ENCODE assay signal across 1 cellular context in the genomic region with DNA sequence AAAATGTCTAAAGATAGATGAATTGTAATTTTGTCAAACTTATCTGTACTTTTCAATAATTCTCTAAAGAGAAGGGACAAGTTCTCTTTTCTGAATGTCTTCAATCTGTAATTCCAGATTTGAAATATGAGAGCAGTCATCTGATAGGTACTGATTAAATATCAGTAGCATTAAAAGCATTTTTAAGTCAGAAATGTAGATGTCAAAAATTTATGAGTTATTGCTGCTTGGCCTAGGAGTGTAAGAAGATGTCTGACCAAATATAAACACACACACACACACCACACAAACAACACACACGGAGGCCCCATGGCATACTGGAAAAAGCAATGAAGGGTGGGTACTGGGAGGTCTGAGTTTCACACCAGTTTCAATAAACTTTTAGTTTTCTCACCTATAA.
TF ChIP-seq lines count a peak whose summit lies in the region.

No MANE protein-coding gene starts in this region.

TF ChIP-seq in liver, 16 proteins besides CTCF, POLR2A, EP300 and RAD21 (continued from another document):
- TF ChIP-seq, protein P1, sequence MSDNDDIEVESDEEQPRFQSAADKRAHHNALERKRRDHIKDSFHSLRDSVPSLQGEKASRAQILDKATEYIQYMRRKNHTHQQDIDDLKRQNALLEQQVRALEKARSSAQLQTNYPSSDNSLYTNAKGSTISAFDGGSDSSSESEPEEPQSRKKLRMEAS (IDR thresholded peaks at IDR 0.05) = no peak
- TF ChIP-seq YY1 (IDR thresholded peaks at IDR 0.05) = no peak
- TF ChIP-seq FOXA1 (IDR thresholded peaks at IDR 0.05) = no peak
- no peak for TF ChIP-seq TAF1 (conservative IDR thresholded peaks at IDR 0.05)
- no peak for TF ChIP-seq HNF4G (IDR thresholded peaks at IDR 0.05)
- no peak for TF ChIP-seq JUND (IDR thresholded peaks at IDR 0.05)
- TF ChIP-seq SP1 (IDR thresholded peaks at IDR 0.05) = no peak
- TF ChIP-seq, protein P2, sequence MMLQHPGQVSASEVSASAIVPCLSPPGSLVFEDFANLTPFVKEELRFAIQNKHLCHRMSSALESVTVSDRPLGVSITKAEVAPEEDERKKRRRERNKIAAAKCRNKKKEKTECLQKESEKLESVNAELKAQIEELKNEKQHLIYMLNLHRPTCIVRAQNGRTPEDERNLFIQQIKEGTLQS (IDR thresholded peaks at IDR 0.05) = no peak
- no peak for TF ChIP-seq NR2F2 (IDR thresholded peaks at IDR 0.05)
- TF ChIP-seq, protein P3, sequence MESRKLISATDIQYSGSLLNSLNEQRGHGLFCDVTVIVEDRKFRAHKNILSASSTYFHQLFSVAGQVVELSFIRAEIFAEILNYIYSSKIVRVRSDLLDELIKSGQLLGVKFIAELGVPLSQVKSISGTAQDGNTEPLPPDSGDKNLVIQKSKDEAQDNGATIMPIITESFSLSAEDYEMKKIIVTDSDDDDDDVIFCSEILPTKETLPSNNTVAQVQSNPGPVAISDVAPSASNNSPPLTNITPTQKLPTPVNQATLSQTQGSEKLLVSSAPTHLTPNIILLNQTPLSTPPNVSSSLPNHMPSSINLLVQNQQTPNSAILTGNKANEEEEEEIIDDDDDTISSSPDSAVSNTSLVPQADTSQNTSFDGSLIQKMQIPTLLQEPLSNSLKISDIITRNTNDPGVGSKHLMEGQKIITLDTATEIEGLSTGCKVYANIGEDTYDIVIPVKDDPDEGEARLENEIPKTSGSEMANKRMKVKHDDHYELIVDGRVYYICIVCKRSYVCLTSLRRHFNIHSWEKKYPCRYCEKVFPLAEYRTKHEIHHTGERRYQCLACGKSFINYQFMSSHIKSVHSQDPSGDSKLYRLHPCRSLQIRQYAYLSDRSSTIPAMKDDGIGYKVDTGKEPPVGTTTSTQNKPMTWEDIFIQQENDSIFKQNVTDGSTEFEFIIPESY (IDR thresholded peaks at IDR 0.05) = no peak
